ENCODE assay signal across 15 cellular contexts in the genomic region with DNA sequence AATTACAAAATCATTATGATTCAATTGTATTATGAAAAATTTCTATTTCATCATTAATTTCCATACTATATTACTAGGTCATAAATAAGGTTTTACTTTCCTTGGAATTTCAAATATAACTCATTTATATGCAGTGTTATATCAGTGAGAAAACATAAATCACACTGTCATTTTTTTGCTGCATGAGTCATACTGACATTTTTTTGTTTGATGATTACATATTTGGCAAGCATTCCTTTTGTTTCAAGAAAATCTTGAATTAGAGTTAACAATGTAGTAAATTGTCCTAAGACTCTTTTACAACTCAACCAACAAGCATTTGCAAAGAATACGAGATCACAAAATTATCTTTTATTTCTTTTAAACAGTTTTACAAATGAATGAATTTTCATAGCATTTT.
DNase-seq lines count a peak whose midpoint lies in the region; ATAC-seq, FAIRE-seq and TF ChIP-seq lines count a peak whose summit lies in the region.
"Had no signal": no experiment of that assay in that cellular context is flagged by ENCODE, and none has a peak within 500 bp of the region (broad histone marks: within the 10 kb centered on the region; RNA-seq: fewer than 3 reads in every experiment).

No MANE protein-coding gene starts in this region.

- H3K9ac ChIP-seq in kidney (ENCODE audit: low read length in 2 of 2): no peak overlapping the region

- H3K4me1 ChIP-seq in A549 (no peaks in the 10 kb centered on the region), kidney (ENCODE audit: control insufficient read depth in 1 of 2, insufficient read depth in 1 of 2, low read depth in 1 of 2, low read length in 2 of 2) (no peaks in the 10 kb centered on the region)

- no peak overlapping the region for H3K4me2 ChIP-seq in A549

- ATAC-seq in A549 (no peak), GM19397 (IDR thresholded peaks at IDR 0.05; ENCODE audit: unreplicated experiment) (no peak)

- H3K36me3 ChIP-seq in kidney (ENCODE audit: control insufficient read depth in 1 of 2, insufficient read depth in 2 of 2, low read length in 2 of 2): no peaks in the 10 kb centered on the region

- no peak for TF ChIP-seq EP300 in A549 (IDR thresholded peaks at IDR 0.05)

- no peak for TF ChIP-seq CTCF in A549 (IDR thresholded peaks at IDR 0.05)
- no peak for TF ChIP-seq CTCF in kidney (IDR thresholded peaks at IDR 0.05; ENCODE audit: borderline replicate concordance, extremely low read depth, insufficient read depth)

- TF ChIP-seq POLR2A in A549 (IDR thresholded peaks at IDR 0.05; ENCODE audit: low read length): no peak

- no peak for TF ChIP-seq RAD21 in A549 (conservative IDR thresholded peaks at IDR 0.05 in 1 of 2, IDR thresholded peaks at IDR 0.05 in 1 of 2)

- H3K27ac ChIP-seq in A549: no peak overlapping the region
- no peak overlapping the region for H3K27ac ChIP-seq in kidney (ENCODE audit: low read depth in 2 of 2, low read length in 2 of 2)
- H3K27ac ChIP-seq: C4-2B, RWPE1 had no signal

- POLR2A ChIA-PET in A549 (lab: Yijun Ruan, JAX): no interaction called here

- FAIRE-seq in A549 (lab: Jason Lieb, UNC) (peak; percentile 92), kidney (lab: Jason Lieb, UNC) (peak; percentile 89)
- FAIRE-seq: HTR-8/SVneo had no signal

- 14% methylated on average over 1 of the region's 1 CpG for WGBS in A549 (ENCODE audit: missing lambda C conversion rate)

- CTCF ChIA-PET in A549 (lab: Yijun Ruan, JAX): no interaction called here

- H3K4me3 ChIP-seq in A549 (no peak overlapping the region), kidney (ENCODE audit: low read length in 2 of 2) (no peak overlapping the region)

- H3K9me3 ChIP-seq in A549 (no peaks in the 10 kb centered on the region), kidney (ENCODE audit: control insufficient read depth in 1 of 2, low read length in 2 of 2) (peaks cover 0 to 6% of the 10 kb centered on the region in 2 donors)

- DNase-seq in A549 (ENCODE audit: low read depth in 1 of 2, low spot score in 1 of 2) (no peak), NCI-H446 treated with DMSO at 0.1 percent for 48 hours (lab: John Stamatoyannopoulos, UW) (peak; percentile 53), dermis microvascular lymphatic vessel endothelial cell (ENCODE audit: low read depth in 2 of 2) (peak; percentile 1 to 2), kidney (no peak), OCI-M2 (lab: John Stamatoyannopoulos, UW; ENCODE audit: unreplicated experiment) (no peak), hypothalamus (lab: John Stamatoyannopoulos, UW) (no peak)
- DNase-seq: EL, H7, NCI-H187, NCI-H226, NCI-H526 treated with DMSO at 0.1 percent for 48 hours had no signal

- intact Hi-C loops in kidney (cut with DNase I): no loop called here

TF ChIP-seq in A549, 52 proteins besides CTCF, POLR2A, EP300 and RAD21:
- TF ChIP-seq, protein P1, sequence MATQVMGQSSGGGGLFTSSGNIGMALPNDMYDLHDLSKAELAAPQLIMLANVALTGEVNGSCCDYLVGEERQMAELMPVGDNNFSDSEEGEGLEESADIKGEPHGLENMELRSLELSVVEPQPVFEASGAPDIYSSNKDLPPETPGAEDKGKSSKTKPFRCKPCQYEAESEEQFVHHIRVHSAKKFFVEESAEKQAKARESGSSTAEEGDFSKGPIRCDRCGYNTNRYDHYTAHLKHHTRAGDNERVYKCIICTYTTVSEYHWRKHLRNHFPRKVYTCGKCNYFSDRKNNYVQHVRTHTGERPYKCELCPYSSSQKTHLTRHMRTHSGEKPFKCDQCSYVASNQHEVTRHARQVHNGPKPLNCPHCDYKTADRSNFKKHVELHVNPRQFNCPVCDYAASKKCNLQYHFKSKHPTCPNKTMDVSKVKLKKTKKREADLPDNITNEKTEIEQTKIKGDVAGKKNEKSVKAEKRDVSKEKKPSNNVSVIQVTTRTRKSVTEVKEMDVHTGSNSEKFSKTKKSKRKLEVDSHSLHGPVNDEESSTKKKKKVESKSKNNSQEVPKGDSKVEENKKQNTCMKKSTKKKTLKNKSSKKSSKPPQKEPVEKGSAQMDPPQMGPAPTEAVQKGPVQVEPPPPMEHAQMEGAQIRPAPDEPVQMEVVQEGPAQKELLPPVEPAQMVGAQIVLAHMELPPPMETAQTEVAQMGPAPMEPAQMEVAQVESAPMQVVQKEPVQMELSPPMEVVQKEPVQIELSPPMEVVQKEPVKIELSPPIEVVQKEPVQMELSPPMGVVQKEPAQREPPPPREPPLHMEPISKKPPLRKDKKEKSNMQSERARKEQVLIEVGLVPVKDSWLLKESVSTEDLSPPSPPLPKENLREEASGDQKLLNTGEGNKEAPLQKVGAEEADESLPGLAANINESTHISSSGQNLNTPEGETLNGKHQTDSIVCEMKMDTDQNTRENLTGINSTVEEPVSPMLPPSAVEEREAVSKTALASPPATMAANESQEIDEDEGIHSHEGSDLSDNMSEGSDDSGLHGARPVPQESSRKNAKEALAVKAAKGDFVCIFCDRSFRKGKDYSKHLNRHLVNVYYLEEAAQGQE (IDR thresholded peaks at IDR 0.05): no peak
- TF ChIP-seq FOSL2 (IDR thresholded peaks at IDR 0.05) (no peak), FOSL2 (CRISPR knock-in tag; IDR thresholded peaks at IDR 0.05) (peak; percentile 40; the same call in 1 of the 2 replicates)
TF ChIP-seq in A549: peak in this region for 1.

Comparison
In these comparisons a context has a peak if more than half of its experiments do, and no peak if none do; other contexts are left out.
1. DNase-seq: peak in NCI-H446 treated with DMSO at 0.1 percent for 48 hours (single experiment) and dermis microvascular lymphatic vessel endothelial cell (2 of 2); none in A549 (0 of 2), kidney (single experiment), OCI-M2 (single experiment) and hypothalamus (0 of 51).